ENCODE assay signal across 20 cellular contexts in genomic region chr4:186764457-186764856, GRCh38. TPM values are rescaled to one million over a fixed set of nuclear protein-coding genes. Genes with fewer than 3 reads are reported as not detected.
DNase-seq lines count a peak whose midpoint lies in the region; ATAC-seq and TF ChIP-seq lines count a peak whose summit lies in the region.
"Had no signal": no experiment of that assay in that cellular context is flagged by ENCODE, and none has a peak within 500 bp of the region (broad histone marks: within the 10 kb centered on the region; RNA-seq: fewer than 3 reads in every experiment).

No MANE protein-coding gene starts in this region.

- H3K27ac Mint-ChIP-seq in HFFc6: peak overlapping the region; percentile 84
- H3K27ac Mint-ChIP-seq: CD8-positive, alpha-beta memory T cell; IgD-negative memory B cell had no signal

- TF ChIP-seq POLR2A in transverse colon (IDR thresholded peaks at IDR 0.05): no peak

- peaks cover 34% of the 10 kb centered on the region for H3K4me1 Mint-ChIP-seq in HFFc6 (ENCODE audit: low read depth)
- H3K4me1 Mint-ChIP-seq: CD8-positive, alpha-beta memory T cell; IgD-negative memory B cell had no signal

- H3K36me3 Mint-ChIP-seq in HFFc6 (ENCODE audit: low read depth): peaks cover 4% of the 10 kb centered on the region

- no peak overlapping the region for H3K4me3 ChIP-seq in RWPE2 (ENCODE audit: severe bottlenecking)
- H3K4me3 ChIP-seq in colonic mucosa: no peak overlapping the region
- H3K4me3 ChIP-seq in transverse colon: no peak overlapping the region

- H3K9me3 ChIP-seq in RWPE2 (ENCODE audit: severe bottlenecking): no peaks in the 10 kb centered on the region
- no peaks in the 10 kb centered on the region for H3K9me3 ChIP-seq in colonic mucosa
- no peaks in the 10 kb centered on the region for H3K9me3 ChIP-seq in transverse colon

- H3K9me3 Mint-ChIP-seq in HFFc6: no peaks in the 10 kb centered on the region

- H3K4me3 Mint-ChIP-seq in HFFc6: no peak overlapping the region
- H3K4me3 Mint-ChIP-seq: CD8-positive, alpha-beta memory T cell had no signal

- no peaks in the 10 kb centered on the region for H3K27me3 ChIP-seq in RWPE2 (ENCODE audit: insufficient read depth, poor library complexity, severe bottlenecking)
- H3K27me3 ChIP-seq in colonic mucosa: no peaks in the 10 kb centered on the region
- H3K27me3 ChIP-seq in transverse colon: no peaks in the 10 kb centered on the region

- ATAC-seq in RWPE2 (ENCODE audit: low read depth): no peak
- no peak for ATAC-seq in GM21360 (IDR thresholded peaks at IDR 0.05; ENCODE audit: unreplicated experiment)
- ATAC-seq: PC-3 had no signal

- no peaks in the 10 kb centered on the region for H3K36me3 ChIP-seq in RWPE2 (ENCODE audit: low read depth)
- H3K36me3 ChIP-seq in colonic mucosa: no peaks in the 10 kb centered on the region
- H3K36me3 ChIP-seq in transverse colon: no peaks in the 10 kb centered on the region

- no peak for DNase-seq in HFFc6
- no peak for DNase-seq in RWPE2 (ENCODE audit: low spot score)
- DNase-seq in colonic mucosa: no peak
- no peak for DNase-seq in transverse colon
- no peak for DNase-seq in NCI-H1092 treated with DMSO at 0.1 percent for 48 hours (lab: John Stamatoyannopoulos, UW)
- no peak for DNase-seq in NCI-H2029 treated with DMSO at 0.1 percent for 48 hours (lab: John Stamatoyannopoulos, UW)
- DNase-seq: ACHN; C1 segment of cervical spinal cord; CD8-positive, alpha-beta memory T cell; DND-41; Kasumi-1; MM.1S; NCI-H1105; NCI-H1694; NCI-H510A treated with DMSO at 0.1 percent for 48 hours; NCI-H774; PC-3 had no signal

- H3K27me3 Mint-ChIP-seq in HFFc6 (ENCODE audit: insufficient read depth): peaks cover 2% of the 10 kb centered on the region
- H3K27me3 Mint-ChIP-seq: CD8-positive, alpha-beta memory T cell; IgD-negative memory B cell had no signal

- TF ChIP-seq EP300 in transverse colon (IDR thresholded peaks at IDR 0.05; ENCODE audit: low read depth): no peak

- 93 to 96% methylated on average over 4 of the region's 4 CpGs for WGBS in transverse colon (ENCODE audit: low coverage in 1 of 2), 2 donors

- peaks cover 35% of the 10 kb centered on the region for H3K4me1 ChIP-seq in RWPE2 (ENCODE audit: insufficient read depth, poor library complexity, severe bottlenecking)
- peaks cover 7% of the 10 kb centered on the region for H3K4me1 ChIP-seq in colonic mucosa
- H3K4me1 ChIP-seq in transverse colon: peaks cover 0 to 15% (median 6%) of the 10 kb centered on the region in 4 donors

- H3K27ac ChIP-seq in RWPE2 (ENCODE audit: poor library complexity, severe bottlenecking): peak overlapping the region; percentile 96
- H3K27ac ChIP-seq in colonic mucosa: peak overlapping the region; percentile 77
- peak overlapping the region; percentile 71 to 82 (median 76) for H3K27ac ChIP-seq in transverse colon
- H3K27ac ChIP-seq: HL-60 had no signal

- intact Hi-C loops in colonic mucosa (cut with DNase I) (no loop called here), transverse colon (cut with DNase I; ENCODE audit: low total_unique reads) (no loop called here)

- TF ChIP-seq CTCF in HFFc6 (IDR thresholded peaks at IDR 0.05) (no peak), RWPE2 (IDR thresholded peaks at IDR 0.05; ENCODE audit: poor library complexity, severe bottlenecking) (no peak), colonic mucosa (IDR thresholded peaks at IDR 0.05) (no peak), transverse colon (IDR thresholded peaks at IDR 0.05) (no peak)

- in situ Hi-C loops in transverse colon (cut with MboI; ENCODE audit: low pct_ligation_motif_present in 1 of 4, low pct_unique_long_range_greater_than_20kb in 1 of 4, low sequenced_read_pairs in 3 of 4): no loop called here

- no peak overlapping the region for H3K9ac ChIP-seq in colonic mucosa (ENCODE audit: low read depth in 2 of 2, low read length in 2 of 2)

RNA-seq across cellular contexts. Expression of gene FAT1, which starts 40.8 kb away (rescaled TPM):
- total RNA-seq in HFFc6 (2021; fragmentation: NEBNext Ultra II Directional; extraction: Animal tissue kit (Norgen Biotek cat#: 25700)): 100 to 1,000 TPM; 238 to 483 (median 287) TPM
- total RNA-seq in colonic mucosa (100 to 1,000 TPM; 243 to 300 TPM), transverse colon (100 to 1,000 TPM; 321 to 477 (median 380) TPM)
- total RNA-seq: CD8-positive, alpha-beta memory T cell had no signal
